In genomic region chr11:67497656-67498291, GRCh38 we compare ENCODE assay signal across 28 cellular contexts. TPM values are rescaled to one million over a fixed set of nuclear protein-coding genes. Genes with fewer than 3 reads are reported as not detected.
"Had no signal": no experiment of that assay in that cellular context is flagged by ENCODE, and none has a peak within 500 bp of the region (broad histone marks: within the 10 kb centered on the region; RNA-seq: fewer than 3 reads in every experiment).

No MANE protein-coding gene starts in this region.

- H3K4me3 ChIP-seq: cardiac muscle cell, K562, Peyer's patch had no signal

- H3K27ac ChIP-seq: brain microvascular endothelial cell, cardiac muscle cell, Peyer's patch had no signal

- DNase-seq: activated CD4-positive, alpha-beta T cell treated with anti-CD3 and anti-CD28 coated beads for 48 hours; activated CD4-positive, alpha-beta T cell treated with anti-CD3 and anti-CD28 coated beads, Interleukin-2, amount 50 U/mL, for 4 hours; activated CD4-positive, CD25-positive, alpha-beta regulatory T cell treated with anti-CD3 and anti-CD28 coated beads, Interleukin-2, amount 50 U/mL, for 72 hours; activated CD8-positive, alpha-beta memory T cell treated with anti-CD3 and anti-CD28 coated beads for 24 hours; activated gamma-delta T cell; activated naive CD4-positive, alpha-beta T cell treated with anti-CD3 and anti-CD28 coated beads, Interleukin-2, amount 10 ng/mL, durations not matched to agents 7 days and 5 days; activated naive CD8-positive, alpha-beta T cell treated with anti-CD3 and anti-CD28 coated beads for 36 hours; brain microvascular endothelial cell; Karpas-422; MM.1S; NCI-H1105; NCI-H1436; NCI-H1694 treated with DMSO at 0.1 percent for 48 hours; NCI-H2029 treated with DMSO at 0.1 percent for 48 hours; NCI-H345; NCI-H510A treated with DMSO at 0.1 percent for 48 hours; NCI-H69; NK-92 treated with Interleukin-12 subunit alpha and Interleukin-12 subunit beta, amount 100 ng/mL, for 24 hours; Peyer's patch; SHP77 treated with DMSO at 0.1 percent for 48 hours; T-helper 17 cell; T-helper 9 cell had no signal

- H3K4me1 ChIP-seq: Peyer's patch had no signal

- H3K27me3 ChIP-seq: brain microvascular endothelial cell, cardiac muscle cell, Peyer's patch had no signal

- H3K27me3 Mint-ChIP-seq: activated naive CD4-positive, alpha-beta T cell treated with anti-CD3 and anti-CD28 coated beads, Interleukin-2, amount 10 ng/mL, durations not matched to agents 7 days and 5 days; activated naive CD8-positive, alpha-beta T cell treated with anti-CD3 and anti-CD28 coated beads for 36 hours; T-helper 17 cell had no signal

- ATAC-seq: K562, T-helper 17 cell, WTC11 had no signal

- H3K36me3 Mint-ChIP-seq: WTC11 had no signal

- H3K4me3 Mint-ChIP-seq: activated naive CD4-positive, alpha-beta T cell treated with anti-CD3 and anti-CD28 coated beads, Interleukin-2, amount 10 ng/mL, durations not matched to agents 7 days and 5 days; activated naive CD8-positive, alpha-beta T cell treated with anti-CD3 and anti-CD28 coated beads for 36 hours; activated T-helper 1 cell treated with anti-CD3 and anti-CD28 coated beads, Interleukin-12 subunit alpha, Interleukin-12 subunit beta, Interleukin-2, Interleukin-4 antibody, amounts not matched to agents 30 ng/mL and 10 ng/mL and 1 ng/mL, durations not matched to agents 14 hours and 24 hours and 36 hours; T-helper 17 cell; WTC11 had no signal

- H3K9me3 Mint-ChIP-seq: activated naive CD4-positive, alpha-beta T cell treated with anti-CD3 and anti-CD28 coated beads, Interleukin-2, amount 10 ng/mL, durations not matched to agents 7 days and 5 days; activated naive CD8-positive, alpha-beta T cell treated with anti-CD3 and anti-CD28 coated beads for 36 hours; activated T-helper 1 cell treated with anti-CD3 and anti-CD28 coated beads, Interleukin-12 subunit alpha, Interleukin-12 subunit beta, Interleukin-2, Interleukin-4 antibody, amounts not matched to agents 30 ng/mL and 10 ng/mL and 1 ng/mL, durations not matched to agents 14 hours and 24 hours and 36 hours; WTC11 had no signal

- H3K27ac Mint-ChIP-seq: activated naive CD4-positive, alpha-beta T cell treated with anti-CD3 and anti-CD28 coated beads, Interleukin-2, amount 10 ng/mL, durations not matched to agents 7 days and 5 days; activated naive CD8-positive, alpha-beta T cell treated with anti-CD3 and anti-CD28 coated beads for 36 hours; activated T-helper 1 cell treated with anti-CD3 and anti-CD28 coated beads, Interleukin-12 subunit alpha, Interleukin-12 subunit beta, Interleukin-2, Interleukin-4 antibody, amounts not matched to agents 30 ng/mL and 10 ng/mL and 1 ng/mL, durations not matched to agents 14 hours and 24 hours and 36 hours; T-helper 17 cell; WTC11 had no signal

- H3K9me3 ChIP-seq: Peyer's patch had no signal

RNA-seq across cellular contexts. Expression of gene CABP2, which starts 25.5 kb away (rescaled TPM):
- total RNA-seq: activated naive CD8-positive, alpha-beta T cell treated with anti-CD3 and anti-CD28 coated beads for 36 hours; activated T-helper 1 cell treated with anti-CD3 and anti-CD28 coated beads, Interleukin-12 subunit alpha, Interleukin-12 subunit beta, Interleukin-2, Interleukin-4 antibody, amounts not matched to agents 30 ng/mL and 10 ng/mL and 1 ng/mL, durations not matched to agents 14 hours and 24 hours and 36 hours; cardiac muscle cell; K562; Peyer's patch; SK-MEL-5; T-helper 17 cell; WTC11 had no signal
- polyA plus RNA-seq: adipose tissue, cardiac muscle cell, K562 had no signal
